ENCODE assay signal across 2 cellular contexts in the genomic region with DNA sequence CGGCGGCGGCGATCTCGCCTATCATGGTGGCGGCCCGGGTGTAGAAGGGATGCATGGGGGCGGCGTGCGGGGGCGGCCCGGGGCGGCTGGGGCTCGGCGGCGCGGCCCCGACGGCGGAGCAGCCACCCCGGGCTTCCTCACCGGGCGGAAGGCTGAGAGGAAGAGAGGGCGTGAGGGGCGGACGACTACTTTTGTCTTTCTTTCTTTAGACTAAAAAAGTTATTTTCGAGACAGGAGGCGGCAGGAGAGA.
TF ChIP-seq lines count a peak whose summit lies in the region.

No MANE protein-coding gene starts in this region.

TF ChIP-seq in SK-N-SH, 30 proteins besides CTCF, POLR2A, EP300 and RAD21 (continued from another document):
- TF ChIP-seq, protein P1, sequence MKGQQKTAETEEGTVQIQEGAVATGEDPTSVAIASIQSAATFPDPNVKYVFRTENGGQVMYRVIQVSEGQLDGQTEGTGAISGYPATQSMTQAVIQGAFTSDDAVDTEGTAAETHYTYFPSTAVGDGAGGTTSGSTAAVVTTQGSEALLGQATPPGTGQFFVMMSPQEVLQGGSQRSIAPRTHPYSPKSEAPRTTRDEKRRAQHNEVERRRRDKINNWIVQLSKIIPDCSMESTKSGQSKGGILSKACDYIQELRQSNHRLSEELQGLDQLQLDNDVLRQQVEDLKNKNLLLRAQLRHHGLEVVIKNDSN (IDR thresholded peaks at IDR 0.05; ENCODE audit: borderline replicate concordance, low read depth), result no peak
- no peak for TF ChIP-seq FOXJ3 (CRISPR knock-in tag; IDR thresholded peaks at IDR 0.05)

TF ChIP-seq in SK-N-SH treated with all-trans-retinoic acid at 6 μM for 48 hours, 23 proteins besides CTCF, POLR2A, EP300 and RAD21 (continued from another document):
- TF ChIP-seq GLIS3 (CRISPR knock-in tag; IDR thresholded peaks at IDR 0.05), result no peak
- no peak for TF ChIP-seq OSR1 (CRISPR knock-in tag; IDR thresholded peaks at IDR 0.05)
- TF ChIP-seq, protein P2, sequence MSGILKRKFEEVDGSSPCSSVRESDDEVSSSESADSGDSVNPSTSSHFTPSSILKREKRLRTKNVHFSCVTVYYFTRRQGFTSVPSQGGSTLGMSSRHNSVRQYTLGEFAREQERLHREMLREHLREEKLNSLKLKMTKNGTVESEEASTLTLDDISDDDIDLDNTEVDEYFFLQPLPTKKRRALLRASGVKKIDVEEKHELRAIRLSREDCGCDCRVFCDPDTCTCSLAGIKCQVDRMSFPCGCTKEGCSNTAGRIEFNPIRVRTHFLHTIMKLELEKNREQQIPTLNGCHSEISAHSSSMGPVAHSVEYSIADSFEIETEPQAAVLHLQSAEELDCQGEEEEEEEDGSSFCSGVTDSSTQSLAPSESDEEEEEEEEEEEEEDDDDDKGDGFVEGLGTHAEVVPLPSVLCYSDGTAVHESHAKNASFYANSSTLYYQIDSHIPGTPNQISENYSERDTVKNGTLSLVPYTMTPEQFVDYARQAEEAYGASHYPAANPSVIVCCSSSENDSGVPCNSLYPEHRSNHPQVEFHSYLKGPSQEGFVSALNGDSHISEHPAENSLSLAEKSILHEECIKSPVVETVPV (CRISPR knock-in tag; IDR thresholded peaks at IDR 0.05), result no peak
TF ChIP-seq in SK-N-SH treated with all-trans-retinoic acid at 6 μM for 48 hours: peak in this region for 0.
